ENCODE assay signal across 1 cellular context in the genomic region with DNA sequence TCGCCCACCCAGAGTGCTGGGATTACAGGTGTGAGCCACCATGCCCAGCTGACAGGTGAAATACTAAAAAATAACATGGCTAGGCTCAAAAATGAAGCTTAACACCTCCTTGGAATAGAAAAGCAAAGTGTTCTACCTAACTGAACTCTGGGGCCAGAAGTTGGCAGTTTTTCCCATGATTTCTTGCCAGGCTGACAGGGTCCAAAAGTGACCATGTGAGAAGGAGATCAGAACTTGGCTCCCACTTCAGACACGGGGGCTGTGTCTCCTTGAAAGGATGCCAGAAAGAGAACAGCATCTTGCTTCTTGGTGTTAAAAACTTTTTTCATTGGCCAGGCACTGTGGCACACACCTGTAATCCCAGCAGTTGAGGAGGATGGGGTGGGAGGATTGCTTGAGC.
TF ChIP-seq lines count a peak whose summit lies in the region.

No MANE protein-coding gene starts in this region.

TF ChIP-seq in GM23338, 12 proteins besides CTCF, POLR2A, EP300 and RAD21 (continued from another document):
- TF ChIP-seq ZNF462 (CRISPR knock-in tag; IDR thresholded peaks at IDR 0.05), result no peak
- TF ChIP-seq STAT1 (IDR thresholded peaks at IDR 0.05; ENCODE audit: unreplicated experiment), result no peak
- no peak for TF ChIP-seq EZH2 (IDR thresholded peaks at IDR 0.05; ENCODE audit: low read depth, unreplicated experiment)
- TF ChIP-seq ZNF331 (CRISPR knock-in tag; IDR thresholded peaks at IDR 0.05; ENCODE audit: low read depth), result no peak
- no peak for TF ChIP-seq NANOG (IDR thresholded peaks at IDR 0.05; ENCODE audit: borderline replicate concordance)
